Comparison of ENCODE assay signal across 9 cellular contexts in the genomic region with DNA sequence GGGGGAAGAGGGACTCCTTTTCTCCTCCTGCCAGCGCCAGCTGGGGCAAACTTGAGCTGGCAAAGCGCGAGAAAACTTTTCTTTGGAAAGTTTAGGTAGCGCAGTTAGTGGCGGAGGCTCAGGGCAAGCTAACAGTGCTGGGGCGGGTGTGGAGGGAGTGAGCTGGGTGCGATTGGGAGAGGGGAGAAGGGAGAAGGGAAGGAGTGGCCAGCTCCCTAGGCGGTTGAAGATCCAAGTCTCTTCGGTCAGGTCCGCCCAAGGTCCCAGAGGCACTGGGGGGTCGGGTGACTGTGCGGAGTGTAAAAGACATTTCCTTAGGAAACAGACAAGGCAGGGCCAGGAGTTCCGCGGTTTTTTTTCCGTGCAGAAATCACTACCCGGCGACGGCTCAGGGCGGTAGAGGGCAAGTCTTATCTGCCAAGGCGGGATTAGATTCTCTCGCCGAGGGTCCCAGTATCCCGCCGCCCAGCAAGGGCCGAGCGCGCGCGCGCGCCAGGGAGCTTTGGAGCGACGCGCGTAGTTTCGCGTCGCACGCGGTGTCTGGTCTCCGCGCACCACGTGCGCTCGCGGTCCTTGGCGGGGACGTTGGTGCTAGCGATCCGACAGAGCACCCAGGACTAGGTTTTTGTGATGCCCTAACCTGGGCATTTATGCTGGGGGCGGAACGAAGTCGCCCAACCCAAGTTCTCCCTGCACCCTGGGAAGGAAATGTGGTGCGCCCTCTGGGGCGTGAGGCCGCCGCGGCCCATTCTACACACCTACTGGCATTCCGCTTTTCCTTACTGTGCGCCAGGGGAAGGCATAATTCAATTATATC. TPM values are rescaled to one million over a fixed set of nuclear protein-coding genes. Genes with fewer than 3 reads are reported as not detected.
A peak's percentile ranks its signal among the peaks of the same experiment; 100 is the strongest.
DNase-seq lines count a peak whose midpoint lies in the region; ATAC-seq and TF ChIP-seq lines count a peak whose summit lies in the region.
"Had no signal": no experiment of that assay in that cellular context is flagged by ENCODE, and none has a peak within 500 bp of the region (broad histone marks: within the 10 kb centered on the region; RNA-seq: fewer than 3 reads in every experiment).

No MANE protein-coding gene starts in this region.

- H3K4me2 ChIP-seq in parathyroid adenoma (ENCODE audit: low read length): peak overlapping the region; percentile 50
- H3K4me2 ChIP-seq: KMS-11 had no signal

- TF ChIP-seq CTCF in Calu3 (IDR thresholded peaks at IDR 0.05; ENCODE audit: unreplicated experiment): no peak
- no peak for TF ChIP-seq CTCF in WTC11 (IDR thresholded peaks at IDR 0.05)
- TF ChIP-seq CTCF in heart left ventricle (IDR thresholded peaks at IDR 0.05): peak in 8 of 12 donors; percentile 6 to 52 (median 22)
- TF ChIP-seq CTCF in parathyroid adenoma (IDR thresholded peaks at IDR 0.05): no peak

- no peak overlapping the region for H3K27ac Mint-ChIP-seq in Calu3 (ENCODE audit: unreplicated experiment)
- no peak overlapping the region for H3K27ac Mint-ChIP-seq in WTC11
- no peak overlapping the region for H3K27ac Mint-ChIP-seq in activated T-helper 2 cell treated with anti-CD3 and anti-CD28 coated beads, Interferon-gamma antibody, Interleukin-2, Interleukin-4, amounts not matched to agents 10 μg/mL and 5 μg/mL and 100 μg/mL, durations not matched to agents 14 hours and 24 hours and 36 hours

- TF ChIP-seq POLR2A in heart left ventricle (IDR thresholded peaks at IDR 0.05): peak in 1 of 2 donors; percentile 52

- H3K4me1 ChIP-seq in heart left ventricle: peaks cover 11 to 73% (median 43%) of the 10 kb centered on the region in 12 donors
- H3K4me1 ChIP-seq in parathyroid adenoma: no peaks in the 10 kb centered on the region

- peaks cover 2% of the 10 kb centered on the region for H3K4me1 Mint-ChIP-seq in Calu3 (ENCODE audit: low read depth, unreplicated experiment)
- H3K4me1 Mint-ChIP-seq in WTC11: peaks cover 47% of the 10 kb centered on the region
- peaks cover 5% of the 10 kb centered on the region for H3K4me1 Mint-ChIP-seq in activated T-helper 2 cell treated with anti-CD3 and anti-CD28 coated beads, Interferon-gamma antibody, Interleukin-2, Interleukin-4, amounts not matched to agents 10 μg/mL and 5 μg/mL and 100 μg/mL, durations not matched to agents 14 hours and 24 hours and 36 hours (ENCODE audit: low read depth)

- H3K9me3 ChIP-seq in heart left ventricle: no peaks in the 10 kb centered on the region
- no peaks in the 10 kb centered on the region for H3K9me3 ChIP-seq in parathyroid adenoma (ENCODE audit: control insufficient read depth, low read length)

- no peak overlapping the region for H3K9ac ChIP-seq in parathyroid adenoma
- H3K9ac ChIP-seq: KMS-11 had no signal

- H2AFZ ChIP-seq in parathyroid adenoma: peak overlapping the region; percentile 33

- H3K9me3 Mint-ChIP-seq in Calu3 (ENCODE audit: low read depth, unreplicated experiment): no peaks in the 10 kb centered on the region
- no peaks in the 10 kb centered on the region for H3K9me3 Mint-ChIP-seq in WTC11
- H3K9me3 Mint-ChIP-seq in activated T-helper 2 cell treated with anti-CD3 and anti-CD28 coated beads, Interferon-gamma antibody, Interleukin-2, Interleukin-4, amounts not matched to agents 10 μg/mL and 5 μg/mL and 100 μg/mL, durations not matched to agents 14 hours and 24 hours and 36 hours: no peaks in the 10 kb centered on the region

- BruUV-seq in Calu3 (replicated peaks; lab: Mats Ljungman, UMichigan): no TSS peak

- peak; percentile 42 for ATAC-seq in WTC11
- ATAC-seq in heart left ventricle: peak; percentile 36 to 59 (median 50)
- ATAC-seq in HG03457 (IDR thresholded peaks at IDR 0.05; ENCODE audit: unreplicated experiment): no peak

- H3K36me3 ChIP-seq in heart left ventricle: no peaks in the 10 kb centered on the region
- H3K36me3 ChIP-seq in parathyroid adenoma (ENCODE audit: control insufficient read depth, insufficient read depth, low read length): no peaks in the 10 kb centered on the region

- POLR2A ChIA-PET in WTC11 (lab: Charles Lee): interaction anchor here (0.7 to 2.0 kb wide), 6 partner anchors 9 to 492 kb away, joined by 3 to 9 read pairs (median 3); no protein-coding TSS in a partner anchor

- 1% methylated on average over 37 to 60 of the region's 60 CpGs for WGBS in heart left ventricle, 4 donors

- intact Hi-C loops in Calu3 (cut with micrococcal nuclease; ENCODE audit: unreplicated experiment) (no loop called here), heart left ventricle (cut with DNase I) (loop anchor here in 8 of 10 donors (1.0 to 10.0 kb wide), 12 partner anchors 25 to 773 kb away; partner anchors contain the start of gene NFIB (in 1 of the 8))
- intact Hi-C loops in activated T-helper 2 cell treated with anti-CD3 and anti-CD28 coated beads, Interferon-gamma antibody, Interleukin-2, Interleukin-4, amounts not matched to agents 10 μg/mL and 5 μg/mL and 100 μg/mL, durations not matched to agents 14 hours and 24 hours and 36 hours (cut with micrococcal nuclease): no loop called here

- CTCF ChIA-PET in Calu3 (lab: Charles Lee): interaction anchor here (0.6 kb wide), 1 partner anchor 21 kb away, joined by 5 read pairs; no protein-coding TSS in a partner anchor
- CTCF ChIA-PET in WTC11 (lab: Charles Lee): interaction anchor here (0.5 to 1.3 kb wide), 4 partner anchors 26 to 86 kb away, joined by 3 to 4 read pairs (median 4); no protein-coding TSS in a partner anchor

- DNase-seq in Calu3 (peak; percentile 34), WTC11 (ENCODE audit: low spot score) (peak; percentile 57), heart left ventricle (peak; percentile 63 to 76 (median 69)), NCI-H1436 (lab: John Stamatoyannopoulos, UW) (no peak), NCI-H2196 treated with DMSO at 0.1 percent for 48 hours (lab: John Stamatoyannopoulos, UW; ENCODE audit: unreplicated experiment) (no peak)
- DNase-seq in activated T-helper 2 cell treated with anti-CD3 and anti-CD28 coated beads, Interferon-gamma antibody, Interleukin-2, Interleukin-4, amounts not matched to agents 10 μg/mL and 5 μg/mL and 100 μg/mL, durations not matched to agents 14 hours and 24 hours and 36 hours (ENCODE audit: low spot score): no peak

- peaks cover 0 to 50% (median 0%) of the 10 kb centered on the region in 9 donors for H3K27me3 ChIP-seq in heart left ventricle
- peaks cover 19% of the 10 kb centered on the region for H3K27me3 ChIP-seq in parathyroid adenoma (ENCODE audit: control insufficient read depth, insufficient read depth, low read length)

- H3K27me3 Mint-ChIP-seq in Calu3 (ENCODE audit: unreplicated experiment) (no peaks in the 10 kb centered on the region), WTC11 (ENCODE audit: low read depth) (peaks cover 53% of the 10 kb centered on the region)
- H3K27me3 Mint-ChIP-seq in activated T-helper 2 cell treated with anti-CD3 and anti-CD28 coated beads, Interferon-gamma antibody, Interleukin-2, Interleukin-4, amounts not matched to agents 10 μg/mL and 5 μg/mL and 100 μg/mL, durations not matched to agents 14 hours and 24 hours and 36 hours (ENCODE audit: low read depth): peaks cover 69% of the 10 kb centered on the region

- H3K4me3 Mint-ChIP-seq in Calu3 (ENCODE audit: low read depth, unreplicated experiment) (peak overlapping the region; percentile 80), WTC11 (no peak overlapping the region)
- no peak overlapping the region for H3K4me3 Mint-ChIP-seq in activated T-helper 2 cell treated with anti-CD3 and anti-CD28 coated beads, Interferon-gamma antibody, Interleukin-2, Interleukin-4, amounts not matched to agents 10 μg/mL and 5 μg/mL and 100 μg/mL, durations not matched to agents 14 hours and 24 hours and 36 hours (ENCODE audit: low read depth)

- H3K79me2 ChIP-seq in parathyroid adenoma: no peaks in the 10 kb centered on the region

- H3K36me3 Mint-ChIP-seq in Calu3 (ENCODE audit: insufficient read depth, unreplicated experiment) (peaks cover 15% of the 10 kb centered on the region), WTC11 (no peaks in the 10 kb centered on the region)
- H3K36me3 Mint-ChIP-seq in activated T-helper 2 cell treated with anti-CD3 and anti-CD28 coated beads, Interferon-gamma antibody, Interleukin-2, Interleukin-4, amounts not matched to agents 10 μg/mL and 5 μg/mL and 100 μg/mL, durations not matched to agents 14 hours and 24 hours and 36 hours (ENCODE audit: low read depth): no peaks in the 10 kb centered on the region

- peak overlapping the region; percentile 41 to 72 (median 59) for H3K4me3 ChIP-seq in heart left ventricle
- H3K4me3 ChIP-seq in parathyroid adenoma (ENCODE audit: low read depth, low read length): peak overlapping the region; percentile 26

- H3K27ac ChIP-seq in heart left ventricle (peak overlapping the region; percentile 76 to 94 (median 87)), parathyroid adenoma (peak overlapping the region; percentile 15)
- H3K27ac ChIP-seq: KMS-11 had no signal

TF ChIP-seq in WTC11, 78 proteins besides CTCF, POLR2A, EP300 and RAD21 (continues in another document):
- TF ChIP-seq EMX1 (CRISPR knock-in tag; IDR thresholded peaks at IDR 0.05): no peak
- TF ChIP-seq, protein P1, sequence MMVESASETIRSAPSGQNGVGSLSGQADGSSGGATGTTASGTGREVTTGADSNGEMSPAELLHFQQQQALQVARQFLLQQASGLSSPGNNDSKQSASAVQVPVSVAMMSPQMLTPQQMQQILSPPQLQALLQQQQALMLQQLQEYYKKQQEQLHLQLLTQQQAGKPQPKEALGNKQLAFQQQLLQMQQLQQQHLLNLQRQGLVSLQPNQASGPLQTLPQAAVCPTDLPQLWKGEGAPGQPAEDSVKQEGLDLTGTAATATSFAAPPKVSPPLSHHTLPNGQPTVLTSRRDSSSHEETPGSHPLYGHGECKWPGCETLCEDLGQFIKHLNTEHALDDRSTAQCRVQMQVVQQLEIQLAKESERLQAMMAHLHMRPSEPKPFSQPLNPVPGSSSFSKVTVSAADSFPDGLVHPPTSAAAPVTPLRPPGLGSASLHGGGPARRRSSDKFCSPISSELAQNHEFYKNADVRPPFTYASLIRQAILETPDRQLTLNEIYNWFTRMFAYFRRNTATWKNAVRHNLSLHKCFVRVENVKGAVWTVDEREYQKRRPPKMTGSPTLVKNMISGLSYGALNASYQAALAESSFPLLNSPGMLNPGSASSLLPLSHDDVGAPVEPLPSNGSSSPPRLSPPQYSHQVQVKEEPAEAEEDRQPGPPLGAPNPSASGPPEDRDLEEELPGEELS (CRISPR knock-in tag; IDR thresholded peaks at IDR 0.05): peak; percentile 73; the same call in 1 of the 2 replicates
- no peak for TF ChIP-seq OVOL2 (CRISPR knock-in tag; IDR thresholded peaks at IDR 0.05; ENCODE audit: borderline replicate concordance)
- TF ChIP-seq NR3C1 (CRISPR knock-in tag; conservative IDR thresholded peaks at IDR 0.05; ENCODE audit: low read depth): no peak
- TF ChIP-seq ZNF219 (CRISPR knock-in tag; IDR thresholded peaks at IDR 0.05; ENCODE audit: borderline replicate concordance): no peak

RNA-seq across cellular contexts. Expression of gene NFIB, which starts 33.7 kb away (rescaled TPM):
- 75.8 and 76.2 TPM in 2 replicates for total RNA-seq in Calu3 (2022)
- 7.1 to 12.5 TPM (median 7.4 TPM) in 3 replicates for total RNA-seq in WTC11 (2021)
- 100 to 1,000 TPM in 5 of 9 donors, 10 to 100 TPM in 4; 80.9 to 148 (median 116) TPM for total RNA-seq in heart left ventricle
- polyA plus RNA-seq in heart left ventricle: 10 to 100 TPM; 24.5 to 36.3 TPM
- 0.02 TPM in 1 of 2 replicates, not detected in the other for total RNA-seq in activated T-helper 2 cell treated with anti-CD3 and anti-CD28 coated beads, Interferon-gamma antibody, Interleukin-2, Interleukin-4, amounts not matched to agents 10 μg/mL and 5 μg/mL and 100 μg/mL, durations not matched to agents 14 hours and 24 hours and 36 hours

Comparison
In these comparisons a context has a peak if more than half of its experiments do, and no peak if none do; other contexts are left out.
1. DNase-seq: peak in Calu3 (single experiment), WTC11 (single experiment) and heart left ventricle (5 of 5); none in activated T-helper 2 cell treated with anti-CD3 and anti-CD28 coated beads, Interferon-gamma antibody, Interleukin-2, Interleukin-4, amounts not matched to agents 10 μg/mL and 5 μg/mL and 100 μg/mL, durations not matched to agents 14 hours and 24 hours and 36 hours (single experiment), NCI-H1436 (single experiment) and NCI-H2196 treated with DMSO at 0.1 percent for 48 hours (single experiment).
2. CTCF ChIP-seq: peak in heart left ventricle (8 of 12); none in Calu3 (single experiment), WTC11 (single experiment) and parathyroid adenoma (single experiment).
3. intact Hi-C loops: an anchor here in heart left ventricle (1.0 to 10.0 kb wide); none called in Calu3 and activated T-helper 2 cell treated with anti-CD3 and anti-CD28 coated beads, Interferon-gamma antibody, Interleukin-2, Interleukin-4, amounts not matched to agents 10 μg/mL and 5 μg/mL and 100 μg/mL, durations not matched to agents 14 hours and 24 hours and 36 hours.